30 cellular contexts compared by ENCODE assay signal in genomic region chr18:44557626-44558151, GRCh38.
"Had no signal": no experiment of that assay in that cellular context is flagged by ENCODE, and none has a peak within 500 bp of the region (broad histone marks: within the 10 kb centered on the region; RNA-seq: fewer than 3 reads in every experiment).

No MANE protein-coding gene starts in this region.

- H3K27me3 ChIP-seq: left lung, pancreas, right lobe of liver, stomach, testis, thyroid gland, transverse colon, upper lobe of left lung had no signal

- H3K4me3 ChIP-seq: left lung, lower lobe of right lung, pancreas, psoas muscle, right lobe of liver, smooth muscle cell, stomach, testis, thyroid gland, transverse colon, upper lobe of left lung had no signal

- H3K4me2 ChIP-seq: smooth muscle cell had no signal

- FAIRE-seq: islet of Langerhans, kidney, pancreas, urothelium cell line had no signal

- H3K4me3 Mint-ChIP-seq: immature natural killer cell; mesothelial cell of epicardium; naive B cell; natural killer cell; neural crest cell; stimulated activated memory B cell treated with anti-CD40 and anti-IgM and Interleukin-4, amounts not matched to agents 10 μg/mL and 1 μg/mL and 100 μg/mL, for 72 hours had no signal

- H3K4me1 ChIP-seq: left lung, lower lobe of right lung, pancreas, psoas muscle, right lobe of liver, stomach, testis, thyroid gland, transverse colon, upper lobe of left lung had no signal

- H3K36me3 ChIP-seq: left lung, lower lobe of right lung, pancreas, right lobe of liver, stomach, thyroid gland, transverse colon, upper lobe of left lung had no signal

- H3K27ac Mint-ChIP-seq: immature natural killer cell; mesothelial cell of epicardium; naive B cell; natural killer cell; stimulated activated memory B cell treated with anti-CD40 and anti-IgM and Interleukin-4, amounts not matched to agents 10 μg/mL and 1 μg/mL and 100 μg/mL, for 72 hours had no signal

- H3K9me3 ChIP-seq: left lung, lower lobe of right lung, pancreas, psoas muscle, right lobe of liver, stomach, testis, thyroid gland, transverse colon, upper lobe of left lung had no signal

- H3K36me3 Mint-ChIP-seq: mesothelial cell of epicardium; naive B cell; natural killer cell; stimulated activated memory B cell treated with anti-CD40 and anti-IgM and Interleukin-4, amounts not matched to agents 10 μg/mL and 1 μg/mL and 100 μg/mL, for 72 hours had no signal

- ATAC-seq: left colon; left lung; lower lobe of right lung; natural killer cell; pancreas; psoas muscle; right lobe of liver; stimulated activated memory B cell treated with anti-CD40 and anti-IgM and Interleukin-4, amounts not matched to agents 10 μg/mL and 1 μg/mL and 100 μg/mL, for 72 hours; stimulated activated naive CD8-positive, alpha-beta T cell treated with anti-CD3 and anti-CD28 coated beads, Interleukin-15, Interleukin-2, amounts not matched to agents 100 U/mL and 50 U/mL, for 24 hours had no signal

- H3K27me3 Mint-ChIP-seq: naive B cell; stimulated activated memory B cell treated with anti-CD40 and anti-IgM and Interleukin-4, amounts not matched to agents 10 μg/mL and 1 μg/mL and 100 μg/mL, for 72 hours had no signal

- H3K9me3 Mint-ChIP-seq: immature natural killer cell; mesothelial cell of epicardium; naive B cell; natural killer cell; neural crest cell; stimulated activated memory B cell treated with anti-CD40 and anti-IgM and Interleukin-4, amounts not matched to agents 10 μg/mL and 1 μg/mL and 100 μg/mL, for 72 hours had no signal

- DNase-seq: hypothalamus; immature natural killer cell; kidney; left colon; left lung; lower lobe of right lung; mammary epithelial cell; mesendoderm; naive B cell; natural killer cell; nucleus accumbens; pancreas; psoas muscle; right lobe of liver; stimulated activated CD4-positive, alpha-beta T cell treated with anti-CD3 and anti-CD28 coated beads, Interleukin-1b, Interleukin-23, amount 100 ng/mL, for 48 hours; stimulated activated CD4-positive, alpha-beta T cell treated with anti-CD3 and anti-CD28 coated beads, Interleukin-2, amount 100 ng/mL, for 48 hours; stimulated activated CD4-positive, alpha-beta T cell treated with anti-CD3 and anti-CD28 coated beads, Interleukin-4, amount 100 ng/mL, for 4 hours; stimulated activated CD8-positive, alpha-beta memory T cell treated with anti-CD3 and anti-CD28 coated beads, Interleukin-4, amount 100 ng/mL, for 48 hours; stimulated activated naive CD8-positive, alpha-beta T cell treated with anti-CD3 and anti-CD28 coated beads, Interleukin-15, Interleukin-2, amounts not matched to agents 100 U/mL and 50 U/mL, for 24 hours; stomach; testis; thyroid gland; transverse colon; upper lobe of left lung had no signal

- H3K27ac ChIP-seq: left lung, lower lobe of right lung, pancreas, psoas muscle, right lobe of liver, stomach, testis, thyroid gland, transverse colon, upper lobe of left lung had no signal
